ENCODE assay signal across 1 cellular context in the genomic region with DNA sequence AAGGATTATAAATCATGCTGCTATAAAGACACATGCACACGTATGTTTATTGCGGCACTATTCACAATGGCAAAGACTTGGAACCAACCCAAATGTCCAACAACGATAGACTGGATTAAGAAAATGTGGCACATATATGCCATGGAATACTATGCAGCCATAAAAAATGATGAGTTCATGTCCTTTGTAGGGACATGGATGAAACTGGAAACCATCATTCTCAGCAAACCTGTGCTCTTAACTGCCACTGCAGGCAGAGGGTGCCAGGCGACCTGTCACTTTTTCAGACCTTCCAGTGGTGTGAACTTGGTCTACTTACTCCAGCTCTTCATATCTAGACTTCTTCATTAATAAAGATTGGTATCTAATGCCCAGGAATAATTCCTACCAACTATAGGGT.
TF ChIP-seq lines count a peak whose summit lies in the region.

No MANE protein-coding gene starts in this region.

TF ChIP-seq in SK-N-SH treated with all-trans-retinoic acid at 6 μM for 48 hours, 23 proteins besides CTCF, POLR2A, EP300 and RAD21:
- TF ChIP-seq ZNF8 (CRISPR knock-in tag; IDR thresholded peaks at IDR 0.05) = peak; percentile 48; the same call in 1 of the 2 replicates
